Comparison of ENCODE assay signal across 12 cellular contexts in genomic region chr6:163820745-163821456, GRCh38.
"Had no signal": no experiment of that assay in that cellular context is flagged by ENCODE, and none has a peak within 500 bp of the region (broad histone marks: within the 10 kb centered on the region; RNA-seq: fewer than 3 reads in every experiment).

No MANE protein-coding gene starts in this region.

- H3K4me1 ChIP-seq: prostate gland had no signal

- H3K9me3 Mint-ChIP-seq: activated naive CD8-positive, alpha-beta T cell treated with anti-CD3 and anti-CD28 coated beads for 36 hours; activated T-cell treated with anti-CD3 and anti-CD28 coated beads, Interleukin-2, amount 50 U/mL, for 4 hours; stimulated activated naive CD8-positive, alpha-beta T cell treated with anti-CD3 and anti-CD28 coated beads, Interleukin-15, Interleukin-2, amounts not matched to agents 100 ng/mL and 50 ng/mL, for 24 hours had no signal

- H3K4me3 Mint-ChIP-seq: activated CD8-positive, alpha-beta memory T cell treated with anti-CD3 and anti-CD28 coated beads, Interleukin-2, amount 10 ng/mL, durations not matched to agents 7 days and 5 days; activated naive CD8-positive, alpha-beta T cell treated with anti-CD3 and anti-CD28 coated beads for 36 hours; activated T-cell treated with anti-CD3 and anti-CD28 coated beads, Interleukin-2, amount 50 U/mL, for 4 hours; naive thymus-derived CD8-positive, alpha-beta T cell; stimulated activated naive CD8-positive, alpha-beta T cell treated with anti-CD3 and anti-CD28 coated beads, Interleukin-15, Interleukin-2, amounts not matched to agents 100 ng/mL and 50 ng/mL, for 24 hours had no signal

- H3K27ac ChIP-seq: prostate gland had no signal

- H3K36me3 Mint-ChIP-seq: activated CD8-positive, alpha-beta memory T cell treated with anti-CD3 and anti-CD28 coated beads, Interleukin-2, amount 10 ng/mL, durations not matched to agents 7 days and 5 days; activated naive CD8-positive, alpha-beta T cell treated with anti-CD3 and anti-CD28 coated beads for 36 hours; naive thymus-derived CD8-positive, alpha-beta T cell had no signal

- H3K4me3 ChIP-seq: lung, prostate gland had no signal

- H3K27ac Mint-ChIP-seq: activated CD8-positive, alpha-beta memory T cell treated with anti-CD3 and anti-CD28 coated beads, Interleukin-2, amount 10 ng/mL, durations not matched to agents 7 days and 5 days; activated naive CD8-positive, alpha-beta T cell treated with anti-CD3 and anti-CD28 coated beads for 36 hours; naive thymus-derived CD8-positive, alpha-beta T cell; stimulated activated naive CD8-positive, alpha-beta T cell treated with anti-CD3 and anti-CD28 coated beads, Interleukin-15, Interleukin-2, amounts not matched to agents 100 ng/mL and 50 ng/mL, for 24 hours had no signal

- H3K4me1 Mint-ChIP-seq: activated CD8-positive, alpha-beta memory T cell treated with anti-CD3 and anti-CD28 coated beads, Interleukin-2, amount 10 ng/mL, durations not matched to agents 7 days and 5 days; activated naive CD8-positive, alpha-beta T cell treated with anti-CD3 and anti-CD28 coated beads for 36 hours; naive thymus-derived CD8-positive, alpha-beta T cell had no signal

- DNase-seq: activated CD4-positive, alpha-beta T cell treated with anti-CD3 and anti-CD28 coated beads, Interleukin-2, amount 50 U/mL, for 4 hours; activated CD8-positive, alpha-beta memory T cell treated with anti-CD3 and anti-CD28 coated beads, Interleukin-2, amount 10 ng/mL, durations not matched to agents 7 days and 5 days; activated gamma-delta T cell; activated naive CD8-positive, alpha-beta T cell treated with anti-CD3 and anti-CD28 coated beads for 36 hours; activated T-cell treated with anti-CD3 and anti-CD28 coated beads, Interleukin-2, amount 50 U/mL, for 4 hours; effector CD4-positive, alpha-beta T cell; naive thymus-derived CD8-positive, alpha-beta T cell; stimulated activated CD4-positive, alpha-beta T cell treated with anti-CD3 and anti-CD28 coated beads, Interleukin-4, amount 100 ng/mL, for 1 hour; stimulated activated CD8-positive, alpha-beta memory T cell treated with anti-CD3 and anti-CD28 coated beads, Interleukin-4, amount 100 ng/mL, for 48 hours had no signal

- H3K9me3 ChIP-seq: prostate gland had no signal

- H3K36me3 ChIP-seq: prostate gland had no signal
